In genomic region chr5:111227805-111228204, GRCh38 we compare ENCODE assay signal across 12 cellular contexts. TPM values are rescaled to one million over a fixed set of nuclear protein-coding genes. Genes with fewer than 3 reads are reported as not detected.
DNase-seq lines count a peak whose midpoint lies in the region; ATAC-seq lines count a peak whose summit lies in the region.
"Had no signal": no experiment of that assay in that cellular context is flagged by ENCODE, and none has a peak within 500 bp of the region (broad histone marks: within the 10 kb centered on the region; RNA-seq: fewer than 3 reads in every experiment).

No MANE protein-coding gene starts in this region.

- no peaks in the 10 kb centered on the region for H3K36me3 ChIP-seq in adipocyte (ENCODE audit: control insufficient read depth, insufficient read depth, low read length, severe bottlenecking)
- H3K36me3 ChIP-seq in naive thymus-derived CD4-positive, alpha-beta T cell (ENCODE audit: control insufficient read depth in 2 of 3, insufficient read depth in 3 of 3, low read length in 3 of 3), result peaks cover 0 to 13% (median 0%) of the 10 kb centered on the region in 3 experiments
- H3K36me3 ChIP-seq: heart right ventricle, prostate gland had no signal

- peak; percentile 18 for DNase-seq in EH (ENCODE audit: low read depth)
- DNase-seq in NCI-H226, result peak; percentile 78
- DNase-seq in adipocyte (ENCODE audit: low read depth), result peak; percentile 58
- peak in 5 of 9 donors; percentile 41 to 52 (median 47) for DNase-seq in naive thymus-derived CD4-positive, alpha-beta T cell
- no peak for DNase-seq in DMS53 (lab: John Stamatoyannopoulos, UW)
- DNase-seq: heart right ventricle, MM.1S had no signal

- CTCF ChIA-PET in naive thymus-derived CD4-positive, alpha-beta T cell (lab: Charles Lee), result interaction anchor here (2.0 kb wide), 1 partner anchor 9 kb away, joined by 10 read pairs; no protein-coding TSS in a partner anchor

- H3K4me1 Mint-ChIP-seq in naive thymus-derived CD4-positive, alpha-beta T cell, result peaks cover 37 to 68% (median 61%) of the 10 kb centered on the region in 7 donors

- POLR2A ChIA-PET in naive thymus-derived CD4-positive, alpha-beta T cell (lab: Charles Lee), result interaction anchor here (0.9 to 11.9 kb wide), 5 partner anchors 9 to 35 kb away, joined by 3 to 207 read pairs (median 7); no protein-coding TSS in a partner anchor

- no peak overlapping the region for H3K9ac ChIP-seq in adipocyte (ENCODE audit: low read length)

- H3K27me3 Mint-ChIP-seq in naive thymus-derived CD4-positive, alpha-beta T cell, result peaks cover 0 to 2% (median 0%) of the 10 kb centered on the region in 5 donors

- H3K4me3 ChIP-seq in adipocyte (ENCODE audit: low read length), result no peak overlapping the region
- H3K4me3 ChIP-seq in naive thymus-derived CD4-positive, alpha-beta T cell (ENCODE audit: low read length), result peak overlapping the region; percentile 81
- H3K4me3 ChIP-seq: prostate gland had no signal

- peak overlapping the region; percentile 86 to 99 (median 97) for H3K27ac Mint-ChIP-seq in naive thymus-derived CD4-positive, alpha-beta T cell

- H3K27me3 ChIP-seq in adipocyte (replicated peaks; ENCODE audit: control insufficient read depth, insufficient read depth, low read length), result peaks cover 12% of the 10 kb centered on the region
- H3K27me3 ChIP-seq in naive thymus-derived CD4-positive, alpha-beta T cell (ENCODE audit: control insufficient read depth in 2 of 2, insufficient read depth in 2 of 2, low read length in 2 of 2), result no peaks in the 10 kb centered on the region

- H3K9me3 Mint-ChIP-seq in naive thymus-derived CD4-positive, alpha-beta T cell, result peaks cover 0 to 3% (median 0%) of the 10 kb centered on the region in 11 donors

- intact Hi-C loops in naive thymus-derived CD4-positive, alpha-beta T cell (cut with micrococcal nuclease), result loop anchor here (5.0 to 10.0 kb wide), 4 partner anchors 491 to 1813 kb away; partner anchors contain the start of genes NREP (in 1 of the 2) and SLC25A46 (in 1 of the 2)

- no peaks in the 10 kb centered on the region for H3K9me3 ChIP-seq in adipocyte (ENCODE audit: control insufficient read depth, low read length)
- H3K9me3 ChIP-seq in naive thymus-derived CD4-positive, alpha-beta T cell (ENCODE audit: control insufficient read depth in 2 of 3, low read length in 3 of 3), result no peaks in the 10 kb centered on the region
- H3K9me3 ChIP-seq: heart right ventricle, prostate gland had no signal

- ATAC-seq in naive thymus-derived CD4-positive, alpha-beta T cell, result no peak
- no peak for ATAC-seq in GM21528 (IDR thresholded peaks at IDR 0.05; ENCODE audit: low FRiP score, unreplicated experiment)
- no peak for ATAC-seq in HG03045 (IDR thresholded peaks at IDR 0.05; ENCODE audit: unreplicated experiment)
- no peak for ATAC-seq in HG03095 (IDR thresholded peaks at IDR 0.05; ENCODE audit: unreplicated experiment)
- ATAC-seq: HCT116, heart right ventricle had no signal

- H3K27ac ChIP-seq in naive thymus-derived CD4-positive, alpha-beta T cell (ENCODE audit: low read depth, low read length), result peak overlapping the region; percentile 93
- H3K27ac ChIP-seq: prostate gland had no signal

- H3K4me1 ChIP-seq in adipocyte (ENCODE audit: control insufficient read depth, insufficient read depth, low read length), result peaks cover 13% of the 10 kb centered on the region
- peaks cover 46 to 60% of the 10 kb centered on the region in 2 donors for H3K4me1 ChIP-seq in naive thymus-derived CD4-positive, alpha-beta T cell (ENCODE audit: control insufficient read depth in 2 of 2, insufficient read depth in 2 of 2, low read length in 2 of 2)
- H3K4me1 ChIP-seq: prostate gland had no signal

- peaks cover 10 to 46% (median 20%) of the 10 kb centered on the region in 5 donors for H3K36me3 Mint-ChIP-seq in naive thymus-derived CD4-positive, alpha-beta T cell

- H3K4me3 Mint-ChIP-seq in naive thymus-derived CD4-positive, alpha-beta T cell, result peak overlapping the region; percentile 79 to 99 (median 96)

RNA-seq across cellular contexts. Expression of gene CAMK4, which starts 3.6 kb away (rescaled TPM):
- 100 to 1,000 TPM; 118 to 366 (median 210) TPM for total RNA-seq in naive thymus-derived CD4-positive, alpha-beta T cell
- 100 to 1,000 TPM; 188 to 200 TPM for polyA plus RNA-seq in naive thymus-derived CD4-positive, alpha-beta T cell
